In genomic region chr12:45831590-45831989, GRCh38 we compare ENCODE assay signal across 8 cellular contexts.
"Had no signal": no experiment of that assay in that cellular context is flagged by ENCODE, and none has a peak within 500 bp of the region (broad histone marks: within the 10 kb centered on the region; RNA-seq: fewer than 3 reads in every experiment).

No MANE protein-coding gene starts in this region.

- H3K4me3 ChIP-seq: GM12878 had no signal

- FAIRE-seq: G401.6, GM12878, GM12891, GM12892, GM18507, GM19239 had no signal

- ATAC-seq: GM12878 had no signal

- DNase-seq: GDM1, GF-D8 had no signal
